In genomic region chr3:25945836-25946235, GRCh38 we compare ENCODE assay signal across 14 cellular contexts.
"Had no signal": no experiment of that assay in that cellular context is flagged by ENCODE, and none has a peak within 500 bp of the region (broad histone marks: within the 10 kb centered on the region; RNA-seq: fewer than 3 reads in every experiment).

No MANE protein-coding gene starts in this region.

- ATAC-seq: natural killer cell treated with Interleukin-12 subunit alpha and Interleukin-12 subunit beta and Interleukin-15 and Interleukin-18, amount 100 ng/mL, for 72 hours had no signal

- DNase-seq: activated CD4-positive, alpha-beta T cell treated with anti-CD3 and anti-CD28 coated beads, Interleukin-2, amount 10 ng/mL, durations not matched to agents 7 days and 5 days; activated CD8-positive, alpha-beta memory T cell treated with anti-CD3 and anti-CD28 coated beads for 24 hours; aorta; foreskin melanocyte; head of caudate nucleus; kidney glomerular epithelial cell; mesenchymal stem cell; nucleus accumbens; stimulated activated CD4-positive, alpha-beta T cell treated with anti-CD3 and anti-CD28 coated beads, Interleukin-2, amount 100 ng/mL, for 48 hours; stimulated activated naive CD4-positive, alpha-beta T cell treated with Interleukin-2 at 50 U/mL for 16 hours; trophoblast cell had no signal

- H3K27me3 ChIP-seq: breast epithelium, suprapubic skin had no signal

- H3K36me3 ChIP-seq: breast epithelium, suprapubic skin had no signal

- H3K4me1 ChIP-seq: breast epithelium, suprapubic skin had no signal

- H3K9me3 ChIP-seq: breast epithelium, suprapubic skin had no signal

- H3K4me3 ChIP-seq: breast epithelium, suprapubic skin had no signal
